Comparison of ENCODE assay signal across 8 cellular contexts in the genomic region with DNA sequence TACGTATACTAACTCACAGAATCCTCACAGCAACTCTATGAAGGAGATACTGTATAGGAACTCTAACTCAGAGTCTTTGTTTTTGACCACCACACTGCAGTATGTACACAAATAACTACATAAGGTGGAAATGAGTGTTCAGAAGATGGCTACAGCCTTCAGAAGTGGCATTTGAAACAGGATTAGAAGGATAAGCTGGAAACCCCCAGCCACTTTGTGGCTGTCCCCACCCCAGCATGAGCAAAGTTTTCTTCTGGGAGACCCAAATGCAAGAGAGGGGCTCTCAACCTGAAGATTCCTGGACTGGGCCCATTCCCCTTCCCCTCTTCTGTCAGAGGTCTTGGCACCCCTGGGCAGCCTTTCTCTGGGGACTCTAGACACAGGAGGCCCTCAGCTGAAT. TPM values are rescaled to one million over a fixed set of nuclear protein-coding genes. Genes with fewer than 3 reads are reported as not detected.
DNase-seq lines count a peak whose midpoint lies in the region; ATAC-seq and TF ChIP-seq lines count a peak whose summit lies in the region.

No MANE protein-coding gene starts in this region.

- peak overlapping the region; percentile 85; the same call in 1 of the 2 replicates for H3K9ac ChIP-seq in DND-41 (ENCODE audit: low read depth, low read length)

- H3K4me3 ChIP-seq in DND-41 (ENCODE audit: low read depth in 1 of 2, low read length in 2 of 2) (no peak overlapping the region), epithelial cell of esophagus (ENCODE audit: low read length) (peak overlapping the region; percentile 76), skeletal muscle cell (ENCODE audit: low read depth, low read length) (peak overlapping the region; percentile 71)

- TF ChIP-seq CTCF in DND-41 (IDR thresholded peaks at IDR 0.05; ENCODE audit: borderline replicate concordance, extremely low read depth, low read length, poor library complexity, severe bottlenecking) (no peak), epithelial cell of esophagus (IDR thresholded peaks at IDR 0.05; ENCODE audit: insufficient read depth, low read depth, low read length, missing control alignments) (no peak)

- no peaks in the 10 kb centered on the region for H3K27me3 ChIP-seq in DND-41 (ENCODE audit: insufficient read depth, low read length, poor library complexity)

- no peak overlapping the region for H2AFZ ChIP-seq in DND-41 (ENCODE audit: low read depth, low read length)

- H3K4me1 ChIP-seq in DND-41 (ENCODE audit: insufficient read depth, low read length), result peaks cover 71% of the 10 kb centered on the region

- no peaks in the 10 kb centered on the region for H3K36me3 Mint-ChIP-seq in T-cell

- no peaks in the 10 kb centered on the region for H3K9me3 Mint-ChIP-seq in T-cell

- peaks cover 84% of the 10 kb centered on the region for H4K20me1 ChIP-seq in DND-41 (ENCODE audit: insufficient read depth, low read length)

- POLR2A ChIA-PET in T-cell (lab: Charles Lee), result interaction anchor here in 1 of 2 donors (0.5 to 0.6 kb wide), 4 partner anchors 16 to 1760 kb away, joined by 3 to 5 read pairs (median 4); no protein-coding TSS in a partner anchor

- H3K27me3 Mint-ChIP-seq in T-cell, result no peaks in the 10 kb centered on the region

- H3K4me2 ChIP-seq in DND-41 (ENCODE audit: insufficient read depth, low read length), result peak overlapping the region; percentile 95; the same call in 1 of the 2 replicates

- peaks cover 2% of the 10 kb centered on the region; the same call in 1 of the 2 replicates for H3K36me3 ChIP-seq in DND-41 (ENCODE audit: insufficient read depth, low read length)

- no peak for ATAC-seq in DND-41 (ENCODE audit: insufficient read depth, low read depth)
- ATAC-seq in T-cell (replicated peaks in 1 of 4), result no peak
- ATAC-seq in HG02610 (IDR thresholded peaks at IDR 0.05; ENCODE audit: unreplicated experiment), result no peak

- no peak overlapping the region for H3K27ac ChIP-seq in DND-41 (ENCODE audit: low read length)

- DNase-seq in DND-41 (no peak), T-cell (no peak), epithelial cell of esophagus (ENCODE audit: low read depth) (no peak), skeletal muscle cell (ENCODE audit: low read depth) (no peak), NCI-H2171 treated with DMSO at 0.1 percent for 48 hours (lab: John Stamatoyannopoulos, UW) (no peak), NCI-H446 (lab: John Stamatoyannopoulos, UW) (no peak), NCI-H1105 (lab: John Stamatoyannopoulos, UW) (no peak)

- peak overlapping the region; percentile 95 to 99 for H3K27ac Mint-ChIP-seq in T-cell

- H3K4me3 Mint-ChIP-seq in T-cell, result peak overlapping the region; percentile 86 to 87 (median 87)

- peaks cover 86% of the 10 kb centered on the region for H3K79me2 ChIP-seq in DND-41 (ENCODE audit: insufficient read depth, low read length)

- H3K9me3 ChIP-seq in DND-41 (ENCODE audit: insufficient read depth, low read length, severe bottlenecking), result no peaks in the 10 kb centered on the region

- CTCF ChIA-PET in T-cell (lab: Charles Lee), result interaction anchor here (1.6 to 4.7 kb wide), 2 partner anchors 14 to 28 kb away, joined by 4 to 24 read pairs; no protein-coding TSS in a partner anchor

- peaks cover 85 to 86% (median 85%) of the 10 kb centered on the region in 3 donors for H3K4me1 Mint-ChIP-seq in T-cell

RNA-seq across cellular contexts. Expression of gene PNMA1, which starts 43.2 kb away (rescaled TPM):
- 10 to 100 TPM; 36.2 to 57.9 (median 53.4) TPM for total RNA-seq in T-cell

Comparison
In these comparisons a context has a peak if more than half of its experiments do, and no peak if none do; other contexts are left out.
1. H3K4me3 ChIP-seq: peak in epithelial cell of esophagus (single experiment) and skeletal muscle cell (single experiment); none in DND-41 (0 of 2).